Comparison of ENCODE assay signal across 9 cellular contexts in the genomic region with DNA sequence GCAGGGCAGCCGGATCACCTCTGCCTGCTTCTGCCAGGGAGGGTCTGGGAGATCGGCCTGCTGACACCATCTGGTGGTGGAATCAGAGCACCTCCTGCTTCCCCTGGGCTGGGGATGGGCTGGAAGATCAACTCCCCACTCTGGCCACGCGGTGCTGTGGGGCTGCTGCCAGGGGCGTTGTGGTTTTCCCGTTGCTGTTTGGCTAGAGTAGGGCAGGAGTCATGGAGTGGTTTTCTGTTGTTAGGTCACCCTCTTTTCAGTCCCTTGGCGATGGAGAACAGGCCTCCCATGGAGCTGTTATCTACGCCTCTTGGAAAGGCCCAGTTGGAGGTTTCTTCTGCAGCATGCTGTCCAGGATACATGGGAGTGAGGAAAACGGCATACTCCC. TPM values are rescaled to one million over a fixed set of nuclear protein-coding genes. Genes with fewer than 3 reads are reported as not detected.
DNase-seq lines count a peak whose midpoint lies in the region; ATAC-seq and TF ChIP-seq lines count a peak whose summit lies in the region.
"Had no signal": no experiment of that assay in that cellular context is flagged by ENCODE, and none has a peak within 500 bp of the region (broad histone marks: within the 10 kb centered on the region; RNA-seq: fewer than 3 reads in every experiment).

No MANE protein-coding gene starts in this region.

- peaks cover under 1% of the 10 kb centered on the region; the same call in 1 of the 2 replicates for H3K36me3 ChIP-seq in BE2C
- H3K36me3 ChIP-seq in HEK293 (ENCODE audit: control insufficient read depth in 2 of 2, insufficient read depth in 1 of 2, low read length in 2 of 2): peaks cover 12 to 78% of the 10 kb centered on the region in 2 experiments
- peaks cover 0 to 7% of the 10 kb centered on the region in 2 donors for H3K36me3 ChIP-seq in left lung

- 0 out of 2 replicates have a peak, but pooled peaks have one; percentile 24 for TF ChIP-seq CTCF in BE2C (IDR thresholded peaks at IDR 0.05; ENCODE audit: low read depth, low read length)
- TF ChIP-seq CTCF in HEK293 (tag by site-specific recombination; IDR thresholded peaks at IDR 0.05): peak; percentile 81
- TF ChIP-seq CTCF in astrocyte of the spinal cord (IDR thresholded peaks at IDR 0.05; ENCODE audit: low read depth, low read length): peak; percentile 61
- no peak for TF ChIP-seq CTCF in left lung (IDR thresholded peaks at IDR 0.05)

- CTCF ChIA-PET in HEK293 (lab: Yijun Ruan, JAX): interaction anchor here (0.6 to 3.1 kb wide), 2 partner anchors 11 to 230 kb away, joined by 3 to 9 read pairs; no protein-coding TSS in a partner anchor

- POLR2A ChIA-PET in HEK293 (lab: Yijun Ruan, JAX): interaction anchor here (1.0 kb wide), 1 partner anchor 15 kb away, joined by 3 read pairs; a partner anchor contains a TSS

- intact Hi-C loops in left lung (cut with DNase I): no loop called here

- no peaks in the 10 kb centered on the region for H3K9me3 ChIP-seq in BE2C
- H3K9me3 ChIP-seq in HEK293 (ENCODE audit: control insufficient read depth, insufficient read depth, low read depth, low read length): no peaks in the 10 kb centered on the region
- no peaks in the 10 kb centered on the region for H3K9me3 ChIP-seq in left lung

- no peaks in the 10 kb centered on the region for H3K27me3 ChIP-seq in BE2C
- no peaks in the 10 kb centered on the region for H3K27me3 ChIP-seq in left lung

- H3K4me3 ChIP-seq in BE2C (ENCODE audit: low read depth, low read length): no peak overlapping the region
- H3K4me3 ChIP-seq in HEK293 (ENCODE audit: low read depth, low read length): no peak overlapping the region
- H3K4me3 ChIP-seq in astrocyte of the spinal cord (ENCODE audit: low read depth, low read length): no peak overlapping the region
- H3K4me3 ChIP-seq in left lung: no peak overlapping the region

- H3K4me1 ChIP-seq in BE2C: no peaks in the 10 kb centered on the region
- peaks cover 18% of the 10 kb centered on the region for H3K4me1 ChIP-seq in HEK293 (ENCODE audit: control insufficient read depth, insufficient read depth, low read length)
- no peaks in the 10 kb centered on the region for H3K4me1 ChIP-seq in left lung

- DNase-seq in BE2C (peak; percentile 32), astrocyte of the spinal cord (ENCODE audit: low read depth, low spot score) (peak; percentile 90), left lung (peak in 1 of 2 donors; percentile 50), NCI-H2171 (lab: John Stamatoyannopoulos, UW) (no peak), hippocampal formation (lab: John Stamatoyannopoulos, UW) (no peak)
- DNase-seq: DMS79 treated with DMSO at 0.1 percent for 48 hours had no signal

- ATAC-seq in left lung (peak; percentile 68), GM18909 (IDR thresholded peaks at IDR 0.05; ENCODE audit: poor library complexity, unreplicated experiment) (no peak), HG02938 (IDR thresholded peaks at IDR 0.05; ENCODE audit: unreplicated experiment) (no peak)

- in situ Hi-C loops in astrocyte of the spinal cord (cut with HindIII; ENCODE audit: low sequenced_read_pairs): loop anchor here (25.0 kb wide), 1 partner anchor 551 kb away; no protein-coding TSS in a partner anchor

- no peak overlapping the region for H3K27ac ChIP-seq in HEK293 (ENCODE audit: extremely low read depth, low read depth, low read length)
- H3K27ac ChIP-seq in left lung: no peak overlapping the region

TF ChIP-seq in HEK293, 187 proteins besides CTCF, POLR2A, EP300 and RAD21 (continues in another document):
- no peak for TF ChIP-seq ZBTB8A (tag by site-specific recombination; IDR thresholded peaks at IDR 0.05)
- TF ChIP-seq ZNF202 (tag by site-specific recombination; IDR thresholded peaks at IDR 0.05; ENCODE audit: borderline replicate concordance): no peak
- TF ChIP-seq KLF9 (tag by site-specific recombination; IDR thresholded peaks at IDR 0.05; ENCODE audit: low read depth): no peak
- peak; percentile 86 for TF ChIP-seq ZNF600 (tag by site-specific recombination; IDR thresholded peaks at IDR 0.05)
- TF ChIP-seq YY1 (tag by site-specific recombination; IDR thresholded peaks at IDR 0.05): no peak
- TF ChIP-seq, protein P1, sequence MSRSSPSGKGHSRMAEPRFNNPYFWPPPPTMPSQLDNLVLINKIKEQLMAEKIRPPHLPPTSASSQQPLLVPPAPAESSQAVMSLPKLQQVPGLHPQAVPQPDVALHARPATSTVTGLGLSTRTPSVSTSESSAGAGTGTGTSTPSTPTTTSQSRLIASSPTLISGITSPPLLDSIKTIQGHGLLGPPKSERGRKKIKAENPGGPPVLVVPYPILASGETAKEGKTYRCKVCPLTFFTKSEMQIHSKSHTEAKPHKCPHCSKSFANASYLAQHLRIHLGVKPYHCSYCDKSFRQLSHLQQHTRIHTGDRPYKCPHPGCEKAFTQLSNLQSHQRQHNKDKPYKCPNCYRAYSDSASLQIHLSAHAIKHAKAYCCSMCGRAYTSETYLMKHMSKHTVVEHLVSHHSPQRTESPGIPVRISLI (tag by site-specific recombination; IDR thresholded peaks at IDR 0.05): no peak
- no peak for TF ChIP-seq KLF10 (tag by site-specific recombination; IDR thresholded peaks at IDR 0.05)
- no peak for TF ChIP-seq ZNF48 (tag by site-specific recombination; IDR thresholded peaks at IDR 0.05)
- no peak for TF ChIP-seq TRIM28 (IDR thresholded peaks at IDR 0.05; ENCODE audit: borderline replicate concordance, low read length)
- peak; percentile 75; the same call in 1 of the 2 replicates for TF ChIP-seq MZF1 (tag by site-specific recombination; IDR thresholded peaks at IDR 0.05; ENCODE audit: borderline replicate concordance)
- no peak for TF ChIP-seq KLF7 (tag by site-specific recombination; IDR thresholded peaks at IDR 0.05; ENCODE audit: borderline replicate concordance)
- TF ChIP-seq ZNF121 (tag by site-specific recombination; IDR thresholded peaks at IDR 0.05): no peak
- TF ChIP-seq ZNF433 (tag by site-specific recombination; IDR thresholded peaks at IDR 0.05; ENCODE audit: low read depth): no peak
- TF ChIP-seq GFI1B (tag by site-specific recombination; IDR thresholded peaks at IDR 0.05): no peak
- TF ChIP-seq MEIS1 (CRISPR knock-in tag; IDR thresholded peaks at IDR 0.05; ENCODE audit: borderline replicate concordance): no peak
- TF ChIP-seq, protein P2, sequence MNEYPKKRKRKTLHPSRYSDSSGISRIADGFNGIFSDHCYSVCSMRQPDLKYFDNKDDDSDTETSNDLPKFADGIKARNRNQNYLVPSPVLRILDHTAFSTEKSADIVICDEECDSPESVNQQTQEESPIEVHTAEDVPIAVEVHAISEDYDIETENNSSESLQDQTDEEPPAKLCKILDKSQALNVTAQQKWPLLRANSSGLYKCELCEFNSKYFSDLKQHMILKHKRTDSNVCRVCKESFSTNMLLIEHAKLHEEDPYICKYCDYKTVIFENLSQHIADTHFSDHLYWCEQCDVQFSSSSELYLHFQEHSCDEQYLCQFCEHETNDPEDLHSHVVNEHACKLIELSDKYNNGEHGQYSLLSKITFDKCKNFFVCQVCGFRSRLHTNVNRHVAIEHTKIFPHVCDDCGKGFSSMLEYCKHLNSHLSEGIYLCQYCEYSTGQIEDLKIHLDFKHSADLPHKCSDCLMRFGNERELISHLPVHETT (tag by site-specific recombination; IDR thresholded peaks at IDR 0.05): no peak
- no peak for TF ChIP-seq REPIN1 (tag by site-specific recombination; IDR thresholded peaks at IDR 0.05; ENCODE audit: low read depth)
- TF ChIP-seq ZBTB1 (tag by site-specific recombination; IDR thresholded peaks at IDR 0.05): no peak
- no peak for TF ChIP-seq ZNF843 (tag by site-specific recombination; IDR thresholded peaks at IDR 0.05)
- TF ChIP-seq, protein P3, sequence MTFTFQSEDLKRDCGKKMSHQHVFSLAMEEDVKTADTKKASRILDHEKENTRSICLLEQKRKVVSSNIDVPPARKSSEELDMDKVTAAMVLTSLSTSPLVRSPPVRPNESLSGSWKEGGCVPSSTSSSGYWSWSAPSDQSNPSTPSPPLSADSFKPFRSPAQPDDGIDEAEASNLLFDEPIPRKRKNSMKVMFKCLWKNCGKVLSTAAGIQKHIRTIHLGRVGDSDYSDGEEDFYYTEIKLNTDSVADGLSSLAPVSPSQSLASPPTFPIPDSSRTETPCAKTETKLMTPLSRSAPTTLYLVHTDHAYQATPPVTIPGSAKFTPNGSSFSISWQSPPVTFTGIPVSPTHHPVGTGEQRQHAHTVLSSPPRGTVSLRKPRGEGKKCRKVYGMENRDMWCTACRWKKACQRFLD (tag by site-specific recombination; IDR thresholded peaks at IDR 0.05): no peak
- no peak for TF ChIP-seq ZBTB21 (tag by site-specific recombination; IDR thresholded peaks at IDR 0.05)
- no peak for TF ChIP-seq ZNF211 (tag by site-specific recombination; IDR thresholded peaks at IDR 0.05; ENCODE audit: low read depth)
- TF ChIP-seq ZNF777 (tag by site-specific recombination; IDR thresholded peaks at IDR 0.05; ENCODE audit: borderline replicate concordance): no peak
- TF ChIP-seq ZNF23 (tag by site-specific recombination; IDR thresholded peaks at IDR 0.05; ENCODE audit: borderline replicate concordance): no peak
- TF ChIP-seq TCF7L2 (IDR thresholded peaks at IDR 0.05; ENCODE audit: borderline replicate concordance, low read depth, low read length): no peak
- TF ChIP-seq ZXDB (tag by site-specific recombination; IDR thresholded peaks at IDR 0.05): no peak
- no peak for TF ChIP-seq ZNF571 (tag by site-specific recombination; IDR thresholded peaks at IDR 0.05)
- no peak for TF ChIP-seq GLI2 (tag by site-specific recombination; IDR thresholded peaks at IDR 0.05; ENCODE audit: borderline replicate concordance, low read depth)
- TF ChIP-seq ZNF404 (tag by site-specific recombination; IDR thresholded peaks at IDR 0.05): no peak

RNA-seq across cellular contexts. Expression of a gene that starts 15.2 kb away (rescaled TPM):
- polyA plus RNA-seq in BE2C (2012; ENCODE audit: insufficient read depth, insufficient read length, low read depth): 9.3 TPM
- 10 to 100 TPM; 16.7 to 17.4 TPM for total RNA-seq in left lung

Comparison
In these comparisons a context has a peak if more than half of its experiments do, and no peak if none do; other contexts are left out.
1. DNase-seq: peak in BE2C (single experiment) and astrocyte of the spinal cord (single experiment); none in NCI-H2171 (single experiment) and hippocampal formation (0 of 2).
2. CTCF ChIP-seq: peak in BE2C (single experiment), HEK293 (single experiment) and astrocyte of the spinal cord (single experiment); none in left lung (0 of 2).